ENCODE assay signal across 9 cellular contexts in the genomic region with DNA sequence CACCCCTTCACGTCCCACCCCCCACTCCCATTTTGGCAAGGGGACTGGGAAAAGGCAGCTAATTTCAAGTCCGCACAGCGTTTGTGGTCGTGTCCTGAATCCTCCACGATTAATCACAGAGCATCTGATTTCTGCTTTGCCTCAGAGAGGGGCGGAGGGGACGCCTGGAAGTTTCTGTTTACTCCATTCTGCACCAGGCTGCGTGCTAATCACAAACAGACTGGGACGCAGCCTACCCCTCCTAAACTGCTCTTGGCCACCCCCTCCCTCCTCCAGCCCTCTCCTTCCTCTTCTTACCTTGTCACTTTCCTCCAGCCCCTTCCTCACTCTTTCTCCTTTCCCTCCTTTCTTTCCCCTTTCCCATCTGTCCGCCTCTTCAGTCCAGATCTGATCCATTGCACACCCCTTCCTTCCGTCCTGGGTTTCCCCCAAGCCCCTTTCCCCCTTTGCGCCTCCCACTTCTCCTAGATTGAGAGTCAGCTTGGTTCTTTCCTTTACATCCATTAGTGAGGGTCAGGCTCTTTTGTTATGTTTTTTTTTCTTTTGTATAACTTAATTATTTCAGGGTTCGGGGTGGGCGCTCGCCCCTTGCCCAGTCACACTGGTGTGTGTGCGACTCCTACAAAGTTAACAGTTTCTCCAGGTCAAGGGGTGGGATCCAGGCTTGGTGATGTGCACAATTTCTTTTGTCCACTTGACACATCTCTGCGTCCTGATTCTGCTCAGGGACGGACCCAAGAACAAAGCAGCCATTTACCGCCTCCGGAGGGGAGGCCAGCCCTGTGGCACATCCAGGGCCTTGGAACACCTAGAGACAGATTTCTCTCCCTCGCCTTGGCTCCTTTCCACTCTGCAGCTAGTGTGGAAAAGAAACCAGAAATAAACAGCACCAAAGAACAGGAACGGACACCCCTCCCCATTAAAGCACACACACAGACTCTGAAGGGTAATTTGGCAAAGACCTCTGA. TPM values are rescaled to one million over a fixed set of nuclear protein-coding genes. Genes with fewer than 3 reads are reported as not detected.
DNase-seq lines count a peak whose midpoint lies in the region; ATAC-seq, FAIRE-seq and TF ChIP-seq lines count a peak whose summit lies in the region.
"Had no signal": no experiment of that assay in that cellular context is flagged by ENCODE, and none has a peak within 500 bp of the region (broad histone marks: within the 10 kb centered on the region; RNA-seq: fewer than 3 reads in every experiment).

No MANE protein-coding gene starts in this region.

- no peaks in the 10 kb centered on the region for H3K27me3 ChIP-seq in RWPE2 (ENCODE audit: insufficient read depth, poor library complexity, severe bottlenecking)

- ATAC-seq in RWPE2 (ENCODE audit: low read depth) (0 out of 3 replicates have a peak, but pooled peaks have one; percentile 15), HG02885 (IDR thresholded peaks at IDR 0.05; ENCODE audit: poor library complexity, unreplicated experiment) (no peak)

- TF ChIP-seq CTCF in RWPE2 (IDR thresholded peaks at IDR 0.05; ENCODE audit: poor library complexity, severe bottlenecking) = no peak
- no peak for TF ChIP-seq CTCF in fibroblast of the aortic adventitia (IDR thresholded peaks at IDR 0.05; ENCODE audit: insufficient read depth, low read length)
- TF ChIP-seq CTCF in nephron (IDR thresholded peaks at IDR 0.05; ENCODE audit: unreplicated experiment in 3 of 3) = no peak

- H3K4me3 ChIP-seq in RWPE2 (ENCODE audit: severe bottlenecking) (no peak overlapping the region), fibroblast of the aortic adventitia (ENCODE audit: low read depth, low read length) (peak overlapping the region; percentile 28)

- FAIRE-seq in frontal cortex (lab: Jason Lieb, UNC) = no peak

- no peaks in the 10 kb centered on the region for H3K9me3 ChIP-seq in RWPE2 (ENCODE audit: severe bottlenecking)

- DNase-seq in AG08396 (ENCODE audit: low spot score) (peak; percentile 62), RWPE2 (ENCODE audit: low spot score) (no peak), fibroblast of the aortic adventitia (ENCODE audit: low read depth) (peak; percentile 68), cerebellum (ENCODE audit: low spot score) (no peak), T1000 (lab: John Stamatoyannopoulos, UW) (no peak), frontal cortex (ENCODE audit: low spot score in 2 of 2) (no peak)
- DNase-seq: DND-41 had no signal

- H3K4me1 Mint-ChIP-seq in nephron = peaks cover 44% of the 10 kb centered on the region

- H3K9me3 Mint-ChIP-seq in nephron = no peaks in the 10 kb centered on the region

- H3K4me1 ChIP-seq in RWPE2 (ENCODE audit: insufficient read depth, poor library complexity, severe bottlenecking) = no peaks in the 10 kb centered on the region

- no peak overlapping the region for H3K27ac ChIP-seq in RWPE2 (ENCODE audit: poor library complexity, severe bottlenecking)

- no peaks in the 10 kb centered on the region for H3K36me3 ChIP-seq in RWPE2 (ENCODE audit: low read depth)

- H3K27ac Mint-ChIP-seq in nephron = peak overlapping the region; percentile 40 to 75 (median 68)

- H3K4me3 Mint-ChIP-seq in nephron = peak overlapping the region; percentile 59 to 79 (median 66)

- H3K36me3 Mint-ChIP-seq in nephron (ENCODE audit: low read depth) = no peaks in the 10 kb centered on the region

- peaks cover 26% of the 10 kb centered on the region for H3K27me3 Mint-ChIP-seq in nephron (ENCODE audit: low read depth)

RNA-seq across cellular contexts. Expression of gene RIPOR3, which starts 0.5 kb away (rescaled TPM):
- total RNA-seq in fibroblast of the aortic adventitia (ENCODE audit: low replicate concordance) (1.6 and 6.5 TPM in 2 replicates), cerebellum (2.7 TPM), frontal cortex (0.41 TPM)

RNA-seq across cellular contexts. Expression of gene PARD6B, which starts 39.5 kb away (rescaled TPM):
- 1.4 and 1.5 TPM in 2 replicates for total RNA-seq in fibroblast of the aortic adventitia (ENCODE audit: low replicate concordance)
- total RNA-seq in cerebellum = 8.5 TPM
- 20.4 TPM for total RNA-seq in frontal cortex

Comparison
In these comparisons a context has a peak if more than half of its experiments do, and no peak if none do; other contexts are left out.
1. DNase-seq: peak in AG08396 (single experiment) and fibroblast of the aortic adventitia (single experiment); none in RWPE2 (single experiment), cerebellum (single experiment), T1000 (single experiment) and frontal cortex (0 of 2).